ENCODE assay signal across 25 cellular contexts in genomic region chrX:48904180-48904579, GRCh38. TPM values are rescaled to one million over a fixed set of nuclear protein-coding genes. Genes with fewer than 3 reads are reported as not detected.
DNase-seq lines count a peak whose midpoint lies in the region; ATAC-seq and TF ChIP-seq lines count a peak whose summit lies in the region.
"Had no signal": no experiment of that assay in that cellular context is flagged by ENCODE, and none has a peak within 500 bp of the region (broad histone marks: within the 10 kb centered on the region; RNA-seq: fewer than 3 reads in every experiment).

No MANE protein-coding gene starts in this region.

- no peak for DNase-seq in activated naive CD4-positive, alpha-beta T cell treated with anti-CD3 and anti-CD28 coated beads, Interleukin-2, amount 50 U/mL, for 72 hours (ENCODE audit: low spot score in 2 of 2)
- no peak for DNase-seq in activated naive CD4-positive, alpha-beta T cell (lab: John Stamatoyannopoulos, UW)
- DNase-seq in Panc1 (ENCODE audit: low read depth, low spot score) (no peak), endothelial cell (ENCODE audit: low spot score) (no peak), spleen (peak; percentile 45), mucosa of gallbladder (ENCODE audit: low spot score) (no peak), Caco-2 (no peak), hypothalamus (lab: John Stamatoyannopoulos, UW) (no peak)
- DNase-seq: Calu3; CD8-positive, alpha-beta memory T cell; DMS79 treated with DMSO at 0.1 percent for 48 hours; GF-D8; IMR-90; MM.1S; NCI-H1048; NCI-H1417; NCI-H1694; NCI-H2029 treated with DMSO at 0.1 percent for 48 hours; NCI-H526 treated with DMSO at 0.1 percent for 48 hours; PC-9; SHP77 treated with DMSO at 0.1 percent for 48 hours had no signal

- H3K4me1 Mint-ChIP-seq in endothelial cell (ENCODE audit: unreplicated experiment) (no peaks in the 10 kb centered on the region), Caco-2 (ENCODE audit: low read depth, unreplicated experiment) (no peaks in the 10 kb centered on the region)

- TF ChIP-seq POLR2A in spleen (IDR thresholded peaks at IDR 0.05): no peak

- H3K9me3 Mint-ChIP-seq in activated naive CD4-positive, alpha-beta T cell treated with anti-CD3 and anti-CD28 coated beads, Interleukin-2, amount 50 U/mL, for 72 hours: no peaks in the 10 kb centered on the region
- H3K9me3 Mint-ChIP-seq in endothelial cell (ENCODE audit: unreplicated experiment) (no peaks in the 10 kb centered on the region), Caco-2 (ENCODE audit: unreplicated experiment) (no peaks in the 10 kb centered on the region)
- H3K9me3 Mint-ChIP-seq: CD8-positive, alpha-beta memory T cell had no signal

- intact Hi-C loops in Panc1 (cut with micrococcal nuclease; ENCODE audit: unreplicated experiment): no loop called here
- intact Hi-C loops in spleen (cut with DNase I; ENCODE audit: low total_unique reads): no loop called here
- intact Hi-C loops in Caco-2 (cut with micrococcal nuclease; ENCODE audit: unreplicated experiment): no loop called here

- CTCF ChIA-PET in Panc1 (lab: Charles Lee) (no interaction called here), Caco-2 (lab: Charles Lee) (no interaction called here)

- H3K4me1 ChIP-seq in Panc1 (ENCODE audit: control insufficient read depth, insufficient read depth, low read length) (0 out of 2 replicates have a peak, but pooled peaks cover 3% of the 10 kb centered on the region), spleen (peaks cover 0 to 9% (median 6%) of the 10 kb centered on the region in 6 donors), Caco-2 (no peaks in the 10 kb centered on the region)

- H3K36me3 Mint-ChIP-seq in activated naive CD4-positive, alpha-beta T cell treated with anti-CD3 and anti-CD28 coated beads, Interleukin-2, amount 50 U/mL, for 72 hours: no peaks in the 10 kb centered on the region
- H3K36me3 Mint-ChIP-seq in endothelial cell (ENCODE audit: low read depth, unreplicated experiment) (peaks cover 19% of the 10 kb centered on the region), Caco-2 (ENCODE audit: insufficient read depth, unreplicated experiment) (peaks cover 52% of the 10 kb centered on the region)

- ATAC-seq in activated naive CD4-positive, alpha-beta T cell treated with anti-CD3 and anti-CD28 coated beads, Interleukin-2, amount 50 U/mL, for 72 hours: no peak
- peak; percentile 20; the same call in 1 of the 2 replicates for ATAC-seq in Panc1
- ATAC-seq: HCT116 had no signal

- H3K4me3 ChIP-seq in Panc1 (ENCODE audit: low read depth in 2 of 2, low read length in 2 of 2) (no peak overlapping the region), spleen (no peak overlapping the region), Caco-2 (ENCODE audit: low read depth, low read length) (no peak overlapping the region)
- H3K4me3 ChIP-seq: PC-9 had no signal

- 74 to 87% (median 82%) methylated on average over 5 to 8 of the region's 8 CpGs for WGBS in spleen, 5 donors

- in situ Hi-C loops in Panc1 (cut with HindIII; ENCODE audit: low pct_unique_long_range_greater_than_20kb, low sequenced_read_pairs): no loop called here

- POLR2A ChIA-PET in Panc1 (lab: Charles Lee): interaction anchor here (0.6 kb wide), 1 partner anchor 162 kb away, joined by 9 read pairs; no protein-coding TSS in a partner anchor
- POLR2A ChIA-PET in Caco-2 (lab: Charles Lee): interaction anchor here (0.6 kb wide), 1 partner anchor 13 kb away, joined by 5 read pairs; no protein-coding TSS in a partner anchor

- H3K27ac ChIP-seq in Panc1 (ENCODE audit: low read length) (no peak overlapping the region), spleen (no peak overlapping the region)
- H3K27ac ChIP-seq: C4-2B, KMS-11, PC-9 had no signal

- no peak overlapping the region for H3K4me3 Mint-ChIP-seq in endothelial cell (ENCODE audit: unreplicated experiment)
- H3K4me3 Mint-ChIP-seq in Caco-2 (ENCODE audit: unreplicated experiment): no peak overlapping the region
- H3K4me3 Mint-ChIP-seq: B cell had no signal

- H3K27me3 ChIP-seq in Panc1 (ENCODE audit: control insufficient read depth, insufficient read depth, low read length) (no peaks in the 10 kb centered on the region), spleen (replicated peaks in 1 of 7) (no peaks in the 10 kb centered on the region), Caco-2 (replicated peaks; ENCODE audit: control insufficient read depth, insufficient read depth, low read length) (no peaks in the 10 kb centered on the region)

- H3K36me3 ChIP-seq in Panc1 (ENCODE audit: control insufficient read depth, insufficient read depth, low read length): peaks cover 2% of the 10 kb centered on the region; the same call in 1 of the 2 replicates
- H3K36me3 ChIP-seq in spleen: peaks cover 0 to 90% (median 36%) of the 10 kb centered on the region in 6 donors
- no peaks in the 10 kb centered on the region; the same call in 1 of the 2 replicates for H3K36me3 ChIP-seq in Caco-2 (ENCODE audit: control insufficient read depth, insufficient read depth, low read length)

- H3K27me3 Mint-ChIP-seq in endothelial cell (ENCODE audit: unreplicated experiment) (no peaks in the 10 kb centered on the region), Caco-2 (ENCODE audit: insufficient read depth, unreplicated experiment) (no peaks in the 10 kb centered on the region)
- H3K27me3 Mint-ChIP-seq: B cell had no signal

- peak overlapping the region; percentile 46 to 51 for H3K27ac Mint-ChIP-seq in activated naive CD4-positive, alpha-beta T cell treated with anti-CD3 and anti-CD28 coated beads, Interleukin-2, amount 50 U/mL, for 72 hours
- H3K27ac Mint-ChIP-seq in endothelial cell (ENCODE audit: unreplicated experiment) (peak overlapping the region; percentile 18), Caco-2 (ENCODE audit: unreplicated experiment) (no peak overlapping the region)
- H3K27ac Mint-ChIP-seq: B cell had no signal

- BruUV-seq in Panc1 (replicated peaks; lab: Mats Ljungman, UMichigan) (no TSS peak), Caco-2 (replicated peaks; lab: Mats Ljungman, UMichigan) (no TSS peak)

- TF ChIP-seq CTCF in Panc1 (IDR thresholded peaks at IDR 0.05) (no peak), endothelial cell (IDR thresholded peaks at IDR 0.05; ENCODE audit: unreplicated experiment) (no peak), spleen (IDR thresholded peaks at IDR 0.05 in 8 of 11, conservative IDR thresholded peaks at IDR 0.05 in 3 of 11) (no peak), Caco-2 (IDR thresholded peaks at IDR 0.05; ENCODE audit: insufficient read depth in 1 of 2, low read depth in 1 of 2, low read length in 1 of 2, severe bottlenecking in 1 of 2, unreplicated experiment in 1 of 2) (no peak)

- H3K9me3 ChIP-seq in Panc1 (ENCODE audit: control insufficient read depth, insufficient read depth, low read depth, low read length) (no peaks in the 10 kb centered on the region), spleen (no peaks in the 10 kb centered on the region), Caco-2 (no peaks in the 10 kb centered on the region)

RNA-seq across cellular contexts. Expression of gene PQBP1, which starts 6.5 kb away (rescaled TPM):
- 10 to 100 TPM; 77.2 to 79.3 TPM for total RNA-seq in activated naive CD4-positive, alpha-beta T cell treated with anti-CD3 and anti-CD28 coated beads, Interleukin-2, amount 50 U/mL, for 72 hours
- total RNA-seq in Panc1 (2021; ENCODE audit: unreplicated experiment): 136 TPM
- polyA plus RNA-seq in Panc1 (2012; ENCODE audit: insufficient read length): 173 TPM
- 80.1 TPM for total RNA-seq in endothelial cell (ENCODE audit: unreplicated experiment)
- total RNA-seq in spleen: 10 to 100 TPM; 53.5 to 73.6 (median 68.6) TPM
- polyA plus RNA-seq in spleen: 10 to 100 TPM; 83.8 to 97.3 (median 92.9) TPM
- total RNA-seq in mucosa of gallbladder: 77.5 TPM
- 111 and 114 TPM in 2 replicates for total RNA-seq in Caco-2 (2022)

RNA-seq across cellular contexts. Expression of gene TIMM17B, which starts 6.6 kb away (rescaled TPM):
- total RNA-seq in activated naive CD4-positive, alpha-beta T cell treated with anti-CD3 and anti-CD28 coated beads, Interleukin-2, amount 50 U/mL, for 72 hours: 10 to 100 TPM; 61.4 to 86.4 TPM
- total RNA-seq in Panc1 (2021; ENCODE audit: unreplicated experiment): 92.1 TPM
- polyA plus RNA-seq in Panc1 (2012; ENCODE audit: insufficient read length): 95.5 TPM
- 70.6 TPM for total RNA-seq in endothelial cell (ENCODE audit: unreplicated experiment)
- total RNA-seq in spleen: 10 to 100 TPM; 29.3 to 50.0 (median 38.2) TPM
- 10 to 100 TPM; 54.9 to 68.8 (median 59.1) TPM for polyA plus RNA-seq in spleen
- 55.3 TPM for total RNA-seq in mucosa of gallbladder
- 82.5 and 90.6 TPM in 2 replicates for total RNA-seq in Caco-2 (2022)

RNA-seq across cellular contexts. Expression of gene SLC35A2, which starts 7.3 kb away (rescaled TPM):
- 10 to 100 TPM; 18.3 to 22.2 TPM for total RNA-seq in activated naive CD4-positive, alpha-beta T cell treated with anti-CD3 and anti-CD28 coated beads, Interleukin-2, amount 50 U/mL, for 72 hours
- total RNA-seq in Panc1 (2021; ENCODE audit: unreplicated experiment) (72.4 TPM), endothelial cell (ENCODE audit: unreplicated experiment) (27.2 TPM), spleen (10 to 100 TPM; 15.0 to 20.8 (median 17.4) TPM), mucosa of gallbladder (50.4 TPM), Caco-2 (2022) (58.8 and 61.4 TPM in 2 replicates)
- 94.0 TPM for polyA plus RNA-seq in Panc1 (2012; ENCODE audit: insufficient read length)
- 1 to 10 TPM; 6.2 to 8.7 (median 8.3) TPM for polyA plus RNA-seq in spleen

RNA-seq across cellular contexts. Expression of gene PIM2, which starts 14.6 kb away (rescaled TPM):
- total RNA-seq in activated naive CD4-positive, alpha-beta T cell treated with anti-CD3 and anti-CD28 coated beads, Interleukin-2, amount 50 U/mL, for 72 hours: 100 to 1,000 TPM; 264 to 357 TPM
- total RNA-seq in Panc1 (2021; ENCODE audit: unreplicated experiment) (52.6 TPM), endothelial cell (ENCODE audit: unreplicated experiment) (7.0 TPM), spleen (100 to 1,000 TPM in 6 of 7 donors, 10 to 100 TPM in 1; 89.1 to 220 (median 159) TPM), mucosa of gallbladder (11.5 TPM), Caco-2 (2022) (12.0 and 13.9 TPM in 2 replicates)
- polyA plus RNA-seq in Panc1 (2012; ENCODE audit: insufficient read length): 28.1 TPM
- polyA plus RNA-seq in spleen: 10 to 100 TPM; 54.2 to 86.6 (median 62.4) TPM

RNA-seq across cellular contexts. Expression of gene OTUD5, which starts 53.2 kb away (rescaled TPM):
- 10 to 100 TPM; 76.8 to 82.4 TPM for total RNA-seq in activated naive CD4-positive, alpha-beta T cell treated with anti-CD3 and anti-CD28 coated beads, Interleukin-2, amount 50 U/mL, for 72 hours
- total RNA-seq in Panc1 (2021; ENCODE audit: unreplicated experiment) (59.5 TPM), endothelial cell (ENCODE audit: unreplicated experiment) (48.8 TPM), spleen (10 to 100 TPM; 47.2 to 65.8 (median 58.5) TPM), mucosa of gallbladder (57.3 TPM), Caco-2 (2022) (40.1 and 40.6 TPM in 2 replicates)
- 102 TPM for polyA plus RNA-seq in Panc1 (2012; ENCODE audit: insufficient read length)
- 10 to 100 TPM; 29.6 to 53.2 (median 46.6) TPM for polyA plus RNA-seq in spleen
